In the genomic region with DNA sequence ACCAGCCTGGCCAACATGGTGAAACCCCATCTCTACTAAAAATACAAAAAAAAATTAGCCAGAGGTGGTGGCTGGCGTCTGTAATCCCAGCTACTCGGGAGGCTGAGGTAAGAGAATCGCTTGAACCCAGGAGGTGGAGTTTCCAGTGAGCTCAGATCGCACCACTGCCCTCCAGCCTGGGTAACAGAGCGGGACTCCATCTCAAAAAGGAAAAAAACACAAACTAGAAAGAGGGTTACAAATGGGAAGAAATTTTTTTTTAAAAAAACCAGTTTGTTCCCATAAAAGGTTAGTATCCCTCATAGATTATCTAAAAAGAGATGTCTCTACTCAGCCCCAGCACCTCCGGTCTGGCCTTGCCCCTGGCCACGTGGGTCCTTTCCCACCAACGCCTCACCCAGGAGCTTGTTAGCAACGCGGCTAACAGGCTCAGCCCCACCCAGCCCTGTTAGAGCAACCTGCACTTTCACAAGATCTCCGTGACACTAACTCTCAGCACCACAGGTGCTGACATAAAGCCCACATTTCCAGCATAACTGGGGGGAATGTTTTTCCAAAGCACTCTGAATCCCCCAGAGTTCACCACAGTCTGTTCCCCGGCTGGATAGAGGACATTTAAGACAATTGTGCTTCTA, we compare ENCODE assay signal across 8 cellular contexts. TPM values are rescaled to one million over a fixed set of nuclear protein-coding genes. Genes with fewer than 3 reads are reported as not detected.
DNase-seq lines count a peak whose midpoint lies in the region; ATAC-seq and TF ChIP-seq lines count a peak whose summit lies in the region.

No MANE protein-coding gene starts in this region.

- no peaks in the 10 kb centered on the region for H4K20me1 ChIP-seq in OCI-LY3 (ENCODE audit: insufficient read depth, low read length)

- peak overlapping the region; percentile 64 to 82 for H3K27ac Mint-ChIP-seq in natural killer cell

- no peaks in the 10 kb centered on the region for H3K9me3 Mint-ChIP-seq in natural killer cell

- H3K4me3 ChIP-seq in GM12864 (ENCODE audit: low read depth, low read length) (peak overlapping the region; percentile 58; the same call in 1 of the 2 replicates), OCI-LY3 (ENCODE audit: low read length) (peak overlapping the region; percentile 76)

- ATAC-seq in natural killer cell (peak; percentile 85 to 93 (median 87)), HG02763 (IDR thresholded peaks at IDR 0.05; ENCODE audit: unreplicated experiment) (no peak), HG03095 (IDR thresholded peaks at IDR 0.05; ENCODE audit: unreplicated experiment) (no peak)

- no peaks in the 10 kb centered on the region for H3K79me2 ChIP-seq in OCI-LY3 (ENCODE audit: low read length)

- peak overlapping the region; percentile 89 for H3K4me3 Mint-ChIP-seq in natural killer cell

- intact Hi-C loops in natural killer cell (cut with micrococcal nuclease) = no loop called here

- peaks cover 7% of the 10 kb centered on the region for H3K4me1 ChIP-seq in OCI-LY3 (ENCODE audit: low read length)

- peaks cover 8 to 24% of the 10 kb centered on the region in 2 donors for H3K4me1 Mint-ChIP-seq in natural killer cell

- H3K9me3 ChIP-seq in OCI-LY3 (ENCODE audit: insufficient read depth, low read length) = no peaks in the 10 kb centered on the region

- no peak overlapping the region for H3K27ac ChIP-seq in OCI-LY3 (ENCODE audit: low read length)

- H3K27me3 Mint-ChIP-seq in natural killer cell (ENCODE audit: low read depth in 2 of 2) = peaks cover 7 to 16% of the 10 kb centered on the region in 2 donors

- DNase-seq in GM12864 (ENCODE audit: low read depth) (peak; percentile 35), natural killer cell (peak; percentile 43), SKM-1 (lab: John Stamatoyannopoulos, UW; ENCODE audit: unreplicated experiment) (no peak), MV-4-11 (lab: John Stamatoyannopoulos, UW) (no peak)
- DNase-seq in central memory CD4-positive, alpha-beta T cell = peak; percentile 23

- H3K27me3 ChIP-seq in OCI-LY3 (ENCODE audit: low read depth, low read length) = peaks cover 62% of the 10 kb centered on the region

- H3K4me2 ChIP-seq in OCI-LY3 (ENCODE audit: low read length) = peak overlapping the region; percentile 74

- H3K36me3 ChIP-seq in OCI-LY3 (replicated peaks; ENCODE audit: low read depth, low read length) = no peaks in the 10 kb centered on the region

- H3K36me3 Mint-ChIP-seq in natural killer cell = no peaks in the 10 kb centered on the region

- no peak for TF ChIP-seq CTCF in GM12864 (IDR thresholded peaks at IDR 0.05; ENCODE audit: low read depth, low read length, missing control alignments)
- TF ChIP-seq CTCF in OCI-LY3 (IDR thresholded peaks at IDR 0.05; ENCODE audit: low read depth, low read length) = no peak
- TF ChIP-seq CTCF in natural killer cell (IDR thresholded peaks at IDR 0.05) = no peak

- H2AFZ ChIP-seq in OCI-LY3 (ENCODE audit: low read depth, low read length) = peak overlapping the region; percentile 89

- peak overlapping the region; percentile 61 for H3K9ac ChIP-seq in OCI-LY3 (ENCODE audit: low read length)

RNA-seq across cellular contexts. Expression of a gene that starts 4.3 kb away (rescaled TPM):
- 10 to 100 TPM; 10.7 to 15.3 (median 11.3) TPM for total RNA-seq in natural killer cell

RNA-seq across cellular contexts. Expression of a gene that starts 18.9 kb away (rescaled TPM):
- total RNA-seq in natural killer cell = not detected

RNA-seq across cellular contexts. Expression of a gene that starts 19.0 kb away (rescaled TPM):
- not detected for total RNA-seq in natural killer cell

RNA-seq across cellular contexts. Expression of a gene that starts 24.1 kb away (rescaled TPM):
- total RNA-seq in natural killer cell = not detected

RNA-seq across cellular contexts. Expression of a gene that starts 36.3 kb away (rescaled TPM):
- total RNA-seq in natural killer cell = 10 to 100 TPM; 30.6 to 37.9 (median 31.2) TPM

Comparison
In these comparisons a context has a peak if more than half of its experiments do, and no peak if none do; other contexts are left out.
1. DNase-seq: peak in GM12864 (single experiment), central memory CD4-positive, alpha-beta T cell (single experiment) and natural killer cell (single experiment); none in SKM-1 (single experiment) and MV-4-11 (single experiment).
2. ATAC-seq: peak in natural killer cell (3 of 3); none in HG02763 (single experiment) and HG03095 (single experiment).